Comparison of ENCODE assay signal across 19 cellular contexts in the genomic region with DNA sequence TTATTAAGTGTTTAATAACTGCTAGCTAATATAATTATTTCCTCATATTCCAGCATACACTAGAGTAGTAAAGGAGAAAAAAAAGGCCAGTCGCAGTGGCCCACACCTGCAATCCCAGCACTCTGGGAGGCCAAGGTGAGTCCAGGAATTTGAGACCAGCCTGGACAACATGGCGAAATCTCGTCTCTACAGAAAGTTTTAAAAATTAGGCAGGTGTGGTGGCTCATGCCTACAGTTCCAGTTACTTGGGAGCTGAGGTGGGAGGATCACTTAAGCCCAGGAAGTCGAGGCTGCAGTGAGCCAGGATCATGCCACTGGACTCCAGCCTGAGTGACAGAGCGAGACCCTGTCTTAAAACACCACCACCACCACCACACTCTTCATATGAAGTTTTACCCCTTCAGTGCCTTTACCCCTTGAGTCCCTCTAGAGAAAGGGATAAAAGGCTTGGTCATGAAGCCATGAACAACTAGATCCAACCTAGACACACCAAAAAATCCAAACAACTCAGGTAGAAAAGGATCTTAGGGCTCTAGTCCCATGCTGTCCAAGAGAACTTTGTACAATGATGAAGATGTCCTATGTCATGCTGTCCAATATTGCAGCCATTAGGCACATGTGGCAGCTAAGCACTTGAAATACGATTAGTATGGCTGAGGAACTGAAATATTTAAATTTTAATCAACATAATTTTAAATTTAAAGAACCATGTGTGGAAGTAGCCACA. TPM values are rescaled to one million over a fixed set of nuclear protein-coding genes. Genes with fewer than 3 reads are reported as not detected.
DNase-seq lines count a peak whose midpoint lies in the region; ATAC-seq, FAIRE-seq and TF ChIP-seq lines count a peak whose summit lies in the region.
"Had no signal": no experiment of that assay in that cellular context is flagged by ENCODE, and none has a peak within 500 bp of the region (broad histone marks: within the 10 kb centered on the region; RNA-seq: fewer than 3 reads in every experiment).

No MANE protein-coding gene starts in this region.

- intact Hi-C loops in K562 (cut with micrococcal nuclease): no loop called here
- intact Hi-C loops in upper lobe of right lung (cut with DNase I): no loop called here
- intact Hi-C loops in ascending aorta (cut with DNase I): no loop called here

- CTCF ChIA-PET in K562 (lab: Yijun Ruan, JAX; ENCODE audit: low intra/inter-chr PET ratio): interaction anchor here (0.6 kb wide), 1 partner anchor 174 kb away, joined by 4 read pairs; no protein-coding TSS in a partner anchor

- H3K36me3 ChIP-seq in ACC112 (ENCODE audit: insufficient read depth, low read length) (no peaks in the 10 kb centered on the region), K562 (ENCODE audit: control insufficient read depth, insufficient read depth, low read length) (peaks cover 39% of the 10 kb centered on the region), mesodermal cell (ENCODE audit: control insufficient read depth, insufficient read depth, low read length) (peaks cover 18% of the 10 kb centered on the region), upper lobe of right lung (no peaks in the 10 kb centered on the region), ascending aorta (no peaks in the 10 kb centered on the region)

- H2AFZ ChIP-seq in ACC112 (ENCODE audit: low read length, unreplicated experiment): no peak overlapping the region
- no peak overlapping the region for H2AFZ ChIP-seq in K562 (ENCODE audit: low read depth, low read length)

- peaks cover 4% of the 10 kb centered on the region for H3K9me1 ChIP-seq in K562 (ENCODE audit: control insufficient read depth, insufficient read depth, low read length)

- in situ Hi-C loops in K562 (cut with MboI): no loop called here

- TF ChIP-seq CTCF in K562 (IDR thresholded peaks at IDR 0.05 in 2 of 3, conservative IDR thresholded peaks at IDR 0.05 in 1 of 3; ENCODE audit: insufficient read depth in 2 of 3, low read depth in 1 of 3, low read length in 3 of 3) (no peak), upper lobe of right lung (IDR thresholded peaks at IDR 0.05) (no peak), ascending aorta (IDR thresholded peaks at IDR 0.05) (no peak)

- H3K4me3 ChIP-seq in ACC112 (ENCODE audit: low read depth, low read length) (no peak overlapping the region), K562 (no peak overlapping the region), mesodermal cell (ENCODE audit: extremely low read depth, insufficient read depth, low read length, poor library complexity, severe bottlenecking) (no peak overlapping the region), upper lobe of right lung (no peak overlapping the region), ascending aorta (no peak overlapping the region)
- H3K4me3 ChIP-seq: gastroesophageal sphincter had no signal

- peaks cover 7% of the 10 kb centered on the region; the same call in 1 of the 2 replicates for H4K20me1 ChIP-seq in K562 (replicated peaks; ENCODE audit: control insufficient read depth, insufficient read depth, low read length)

- FAIRE-seq in HTR-8/SVneo (lab: Jason Lieb, UNC): peak; percentile 16
- no peak for FAIRE-seq in K562 (lab: Jason Lieb, UNC)
- FAIRE-seq: bronchial epithelial cell, GM18507, H1 had no signal

- peaks cover 34% of the 10 kb centered on the region for H3K4me1 ChIP-seq in ACC112 (ENCODE audit: control insufficient read depth, insufficient read depth, low read length, unreplicated experiment)
- H3K4me1 ChIP-seq in K562 (replicated peaks in 1 of 2; ENCODE audit: control insufficient read depth in 2 of 2, insufficient read depth in 2 of 2, low read length in 2 of 2): peaks cover 3 to 25% of the 10 kb centered on the region in 2 experiments; a peak in 4 of 5 replicates
- H3K4me1 ChIP-seq in mesodermal cell (ENCODE audit: control insufficient read depth, insufficient read depth, low read length, poor library complexity, severe bottlenecking): peaks cover 21% of the 10 kb centered on the region
- peaks cover 10% of the 10 kb centered on the region for H3K4me1 ChIP-seq in upper lobe of right lung
- peaks cover 0 to 9% of the 10 kb centered on the region in 2 donors for H3K4me1 ChIP-seq in ascending aorta

- peak; percentile 45 for ATAC-seq in K562
- no peak for ATAC-seq in upper lobe of right lung
- ATAC-seq: gastroesophageal sphincter; stimulated activated effector memory CD8-positive, alpha-beta T cell treated with anti-CD3 and anti-CD28 coated beads, Interleukin-12 subunit alpha, Interleukin-12 subunit beta, amount 100 ng/mL, for 72 hours had no signal

- H3K9ac ChIP-seq in K562 (ENCODE audit: insufficient read depth in 1 of 2, low read depth in 2 of 2, low read length in 2 of 2): peak overlapping the region in 1 of 2 experiments; percentile 69; a peak in 1 of 4 replicates

- POLR2A ChIA-PET in K562 (lab: Yijun Ruan, JAX): interaction anchor here (0.8 to 1.8 kb wide), 3 partner anchors 9 to 68 kb away, joined by 3 to 6 read pairs (median 3); no protein-coding TSS in a partner anchor

- 86% methylated on average over 5 of the region's 6 CpGs for WGBS in K562 (ENCODE audit: insufficient coverage, low coverage, missing lambda C conversion rate)
- WGBS in mesodermal cell (ENCODE audit: insufficient coverage in 2 of 2), 2 experiments: 97 to 100% methylated on average over 3 to 4 of the region's 6 CpGs

- peak overlapping the region; percentile 23; the same call in 1 of the 2 replicates for H3K4me2 ChIP-seq in K562 (ENCODE audit: insufficient read depth, low read length)

- H3K27ac ChIP-seq in ACC112 (ENCODE audit: low read depth, low read length): peak overlapping the region; percentile 24
- H3K27ac ChIP-seq in K562 (ENCODE audit: extremely low read depth, low read depth, low read length): peak overlapping the region; percentile 57
- H3K27ac ChIP-seq in mesodermal cell (ENCODE audit: low read depth, low read length, severe bottlenecking): peak overlapping the region; percentile 7
- H3K27ac ChIP-seq in upper lobe of right lung: no peak overlapping the region
- no peak overlapping the region for H3K27ac ChIP-seq in ascending aorta
- H3K27ac ChIP-seq: gastroesophageal sphincter had no signal

- TF ChIP-seq EP300 in K562 (IDR thresholded peaks at IDR 0.05; ENCODE audit: low read length): no peak

- H3K79me2 ChIP-seq in ACC112 (ENCODE audit: control insufficient read depth, insufficient read depth, low read length, unreplicated experiment): peaks cover 94% of the 10 kb centered on the region
- peaks cover 82% of the 10 kb centered on the region for H3K79me2 ChIP-seq in K562 (ENCODE audit: control insufficient read depth, insufficient read depth, low read length)

- TF ChIP-seq RAD21 in K562 (CRISPR knock-in tag; conservative IDR thresholded peaks at IDR 0.05 in 1 of 2, IDR thresholded peaks at IDR 0.05 in 1 of 2): no peak

- no peak for TF ChIP-seq POLR2A in K562 (conservative IDR thresholded peaks at IDR 0.05)

- no peaks in the 10 kb centered on the region for H3K9me3 ChIP-seq in K562 (replicated peaks; ENCODE audit: control insufficient read depth, insufficient read depth, low read depth, low read length)
- no peaks in the 10 kb centered on the region for H3K9me3 ChIP-seq in mesodermal cell (ENCODE audit: control insufficient read depth, low read length)
- no peaks in the 10 kb centered on the region for H3K9me3 ChIP-seq in upper lobe of right lung
- H3K9me3 ChIP-seq in ascending aorta: no peaks in the 10 kb centered on the region
- H3K9me3 ChIP-seq: gastroesophageal sphincter had no signal

- DNase-seq in HTR-8/SVneo (ENCODE audit: insufficient read length, low spot score) (no peak), K562 (ENCODE audit: extremely low read depth in 1 of 4, low spot score in 3 of 4) (no peak), upper lobe of right lung (no peak), T-helper 1 cell (no peak), HUDEP-2 (lab: John Stamatoyannopoulos, UW; ENCODE audit: unreplicated experiment in 76 of 76) (no peak), ascending aorta (ENCODE audit: low spot score in 2 of 2) (no peak)
- DNase-seq: activated naive CD8-positive, alpha-beta T cell treated with anti-CD3 and anti-CD28 coated beads, Interleukin-2, amount 10 ng/mL, durations not matched to agents 7 days and 5 days; erythroblast; NCI-H146; NCI-H2171; NCI-H69; retina had no signal

- no peaks in the 10 kb centered on the region for H3K27me3 ChIP-seq in ACC112 (ENCODE audit: insufficient read depth, low read length)
- no peaks in the 10 kb centered on the region for H3K27me3 ChIP-seq in K562 (ENCODE audit: control insufficient read depth in 2 of 2, insufficient read depth in 2 of 2, low read length in 2 of 2)
- no peaks in the 10 kb centered on the region for H3K27me3 ChIP-seq in upper lobe of right lung
- H3K27me3 ChIP-seq in ascending aorta: no peaks in the 10 kb centered on the region
- H3K27me3 ChIP-seq: gastroesophageal sphincter had no signal

- BruUV-seq in K562 (replicated peaks; lab: Mats Ljungman, UMichigan): no TSS peak

TF ChIP-seq in K562, 482 proteins besides CTCF, POLR2A, EP300 and RAD21:
- TF ChIP-seq NR2C2 (CRISPR knock-in tag; IDR thresholded peaks at IDR 0.05) (0 out of 2 replicates have a peak, but pooled peaks have one; percentile 28), NR2C2 (tag; IDR thresholded peaks at IDR 0.05) (no peak), EZH2 (IDR thresholded peaks at IDR 0.05; ENCODE audit: borderline replicate concordance, low read depth, low read length) (no peak)

RNA-seq across cellular contexts. Expression of a gene that starts 29.6 kb away (rescaled TPM):
- total RNA-seq in K562 (2011; cell fraction: chromatin; rRNA removed; ENCODE audit: low replicate concordance): 189 and 381 TPM in 2 replicates
- 126 and 146 TPM in 2 replicates for total RNA-seq in K562 (2011; cell fraction: nucleolus; rRNA removed)
- 208 and 329 TPM in 2 replicates for total RNA-seq in K562 (2011; cell fraction: nucleoplasm; rRNA removed)
- total RNA-seq in K562 (2014; rRNA removed) (16.8 and 20.6 TPM in 2 replicates), K562 (2014; rRNA removed; fragmentation: Illumina TruSeq; extraction: Trizol) (40.5 and 45.5 TPM in 2 replicates), K562 (2015; rRNA removed; fragmentation: Illumina TruSeq; extraction: Trizol) (29.6 and 32.1 TPM in 2 replicates), K562 (2021) (66.3 and 67.8 TPM in 2 replicates), upper lobe of right lung (66.6 TPM), ascending aorta (25.0 TPM)
- polyA plus RNA-seq in K562 (2011; rRNA removed) (25.2 and 42.0 TPM in 2 replicates), K562 (2014; fragmentation: Illumina TruSeq; extraction: Trizol) (48.7 and 65.7 TPM in 2 replicates), K562 (2014; fragmentation: Nextera tagmentation; extraction: Ambion mirVana) (10 to 100 TPM; 20.1 to 21.7 TPM), K562 (2014; rRNA removed) (28.7 and 29.3 TPM in 2 replicates)
- 43.2 and 49.1 TPM in 2 replicates for polyA plus RNA-seq in K562 (2011; cell fraction: cytosol; rRNA removed)
- 165 and 220 TPM in 2 replicates for polyA plus RNA-seq in K562 (2011; cell fraction: nucleus; rRNA removed)
- polyA plus RNA-seq in K562 (2012): 41.1 and 48.9 TPM in 2 replicates
- 74.8 and 77.5 TPM in 2 replicates for polyA minus RNA-seq in K562 (2011; rRNA and poly(A)+ RNA removed)
- polyA minus RNA-seq in K562 (2011; cell fraction: cytosol; rRNA and poly(A)+ RNA removed): 47.8 and 71.2 TPM in 2 replicates
- 55.2 and 75.5 TPM in 2 replicates for polyA minus RNA-seq in K562 (2011; cell fraction: nucleus; rRNA and poly(A)+ RNA removed)
- 69.4 TPM for polyA plus RNA-seq in mesodermal cell (2013, experiment 1 of 2)
- 60.1 TPM for polyA plus RNA-seq in mesodermal cell (2013, experiment 2 of 2)

Comparison
In these comparisons a context has a peak if more than half of its experiments do, and no peak if none do; other contexts are left out.
1. H3K27ac ChIP-seq: peak in ACC112 (single experiment), K562 (single experiment) and mesodermal cell (single experiment); none in upper lobe of right lung (single experiment) and ascending aorta (0 of 2).